In genomic region chr19:1000591-1001537, GRCh38 we compare ENCODE assay signal across 2 cellular contexts.
TF ChIP-seq lines count a peak whose summit lies in the region.

No MANE protein-coding gene starts in this region.

TF ChIP-seq in A549, 52 proteins besides CTCF, POLR2A, EP300 and RAD21:
- TF ChIP-seq JUNB (IDR thresholded peaks at IDR 0.05): no peak
- no peak for TF ChIP-seq HOXB5 (CRISPR knock-in tag; IDR thresholded peaks at IDR 0.05)

TF ChIP-seq in WTC11, 78 proteins besides CTCF, POLR2A, EP300 and RAD21:
- no peak for TF ChIP-seq FOXK1 (CRISPR knock-in tag; IDR thresholded peaks at IDR 0.05)
- TF ChIP-seq SP1 (CRISPR knock-in tag; conservative IDR thresholded peaks at IDR 0.05): 0 out of 2 replicates have a peak, but pooled peaks have one; percentile 6
TF ChIP-seq in WTC11: peak in this region for 1.
